In genomic region chr16:86928517-86929148, GRCh38 we compare ENCODE assay signal across 20 cellular contexts.
DNase-seq lines count a peak whose midpoint lies in the region; ATAC-seq, FAIRE-seq and TF ChIP-seq lines count a peak whose summit lies in the region.
"Had no signal": no experiment of that assay in that cellular context is flagged by ENCODE, and none has a peak within 500 bp of the region (broad histone marks: within the 10 kb centered on the region; RNA-seq: fewer than 3 reads in every experiment).

No MANE protein-coding gene starts in this region.

- peak overlapping the region; percentile 42 for H3K4me2 ChIP-seq in K562 (ENCODE audit: insufficient read depth, low read length)

- in situ Hi-C loops in K562 (cut with MboI), result no loop called here

- H3K9ac ChIP-seq in K562 (ENCODE audit: insufficient read depth in 1 of 2, low read depth in 2 of 2, low read length in 2 of 2) (no peak overlapping the region), liver (ENCODE audit: low read depth in 1 of 2, low read length in 2 of 2) (no peak overlapping the region)

- peak overlapping the region; percentile 43; the same call in 1 of the 2 replicates for H2AFZ ChIP-seq in K562 (ENCODE audit: low read depth, low read length)

- H3K79me2 ChIP-seq in K562 (ENCODE audit: control insufficient read depth, insufficient read depth, low read length), result no peaks in the 10 kb centered on the region

- POLR2A ChIA-PET in K562 (lab: Yijun Ruan, JAX), result interaction anchor here (0.8 kb wide), 1 partner anchor 55 kb away, joined by 3 read pairs; no protein-coding TSS in a partner anchor

- BruUV-seq in K562 (replicated peaks; lab: Mats Ljungman, UMichigan), result no TSS peak

- no peak for TF ChIP-seq EP300 in K562 (IDR thresholded peaks at IDR 0.05; ENCODE audit: low read length)

- FAIRE-seq in K562 (lab: Jason Lieb, UNC), result no peak
- FAIRE-seq: frontal cortex had no signal

- DNase-seq in cardiac muscle cell (ENCODE audit: low read depth in 1 of 2, low spot score in 1 of 2) (peak; percentile 39 to 41), cardiac septum (ENCODE audit: low spot score) (no peak), K562 (ENCODE audit: extremely low read depth in 1 of 4, low spot score in 3 of 4) (peak in 2 of 4 experiments; percentile 22 to 26), DMS53 treated with DMSO at 0.1 percent for 48 hours (lab: John Stamatoyannopoulos, UW; ENCODE audit: unreplicated experiment) (no peak), NCI-H510A treated with DMSO at 0.1 percent for 48 hours (lab: John Stamatoyannopoulos, UW) (no peak)
- DNase-seq in NK-92 treated with Interleukin-12 subunit alpha and Interleukin-12 subunit beta, amount 100 ng/mL, for 24 hours (lab: John Stamatoyannopoulos, UW), result no peak
- DNase-seq: activated CD4-positive, alpha-beta T cell treated with anti-CD3 and anti-CD28 coated beads for 1 hour; activated CD8-positive, alpha-beta memory T cell treated with anti-CD3 and anti-CD28 coated beads, Interleukin-2, amount 50 U/mL, for 4 hours; CD8-positive, alpha-beta T cell; effector memory CD8-positive, alpha-beta T cell; EL; H9; MG63; NCI-H2107; stimulated activated CD4-positive, alpha-beta T cell treated with anti-CD3 and anti-CD28 coated beads, Interleukin-4, amount 100 ng/mL, for 4 hours; T-helper 1 cell had no signal

- H3K4me1 ChIP-seq in cardiac muscle cell (ENCODE audit: low read depth) (peaks cover 34% of the 10 kb centered on the region), K562 (replicated peaks in 1 of 2; ENCODE audit: control insufficient read depth in 2 of 2, insufficient read depth in 2 of 2, low read length in 2 of 2) (peaks cover 19 to 26% of the 10 kb centered on the region in 2 experiments), liver (ENCODE audit: control insufficient read depth in 4 of 4, insufficient read depth in 4 of 4, low read length in 3 of 4) (peaks cover 0 to 3% (median 2%) of the 10 kb centered on the region in 4 donors)

- TF ChIP-seq POLR2A in K562 (conservative IDR thresholded peaks at IDR 0.05), result no peak

- no peaks in the 10 kb centered on the region for H3K9me1 ChIP-seq in K562 (ENCODE audit: control insufficient read depth, insufficient read depth, low read length)

- H3K36me3 ChIP-seq in cardiac muscle cell (no peaks in the 10 kb centered on the region), K562 (ENCODE audit: control insufficient read depth, insufficient read depth, low read length) (no peaks in the 10 kb centered on the region), liver (ENCODE audit: control insufficient read depth in 4 of 4, insufficient read depth in 3 of 4, low read depth in 1 of 4, low read length in 3 of 4) (no peaks in the 10 kb centered on the region)
- H3K36me3 ChIP-seq: MG63, tibial nerve had no signal

- H3K9me3 ChIP-seq in cardiac muscle cell (ENCODE audit: low read depth) (no peaks in the 10 kb centered on the region), K562 (replicated peaks; ENCODE audit: control insufficient read depth, insufficient read depth, low read depth, low read length) (no peaks in the 10 kb centered on the region; the same call in 1 of the 2 replicates), liver (ENCODE audit: control insufficient read depth in 4 of 4, low read length in 3 of 4) (peaks cover 0 to 5% (median 2%) of the 10 kb centered on the region in 4 donors)
- H3K9me3 ChIP-seq: MG63, tibial nerve had no signal

- H3K27me3 ChIP-seq in cardiac muscle cell (no peaks in the 10 kb centered on the region), K562 (ENCODE audit: control insufficient read depth in 2 of 2, insufficient read depth in 2 of 2, low read length in 2 of 2) (peaks cover 12 to 77% of the 10 kb centered on the region in 2 experiments), liver (ENCODE audit: control insufficient read depth in 4 of 4, insufficient read depth in 4 of 4, low read length in 3 of 4) (peaks cover 0 to 12% (median 1%) of the 10 kb centered on the region in 4 donors)
- H3K27me3 ChIP-seq: MG63 had no signal

- no peak overlapping the region for H3K4me3 ChIP-seq in cardiac muscle cell
- no peak overlapping the region for H3K4me3 ChIP-seq in K562
- H3K4me3 ChIP-seq in liver (ENCODE audit: low read depth in 1 of 3, low read length in 3 of 3), result no peak overlapping the region
- H3K4me3 ChIP-seq: MG63, tibial nerve had no signal

- CTCF ChIA-PET in K562 (lab: Yijun Ruan, JAX; ENCODE audit: low intra/inter-chr PET ratio), result no interaction called here

- WGBS in K562 (ENCODE audit: insufficient coverage, low coverage, missing lambda C conversion rate), result 3% methylated on average over 17 of the region's 17 CpGs
- WGBS in liver, result 52% methylated on average over 17 of the region's 17 CpGs

- TF ChIP-seq CTCF in cardiac muscle cell (IDR thresholded peaks at IDR 0.05; ENCODE audit: low read depth, low read length) (no peak), K562 (IDR thresholded peaks at IDR 0.05 in 2 of 3, conservative IDR thresholded peaks at IDR 0.05 in 1 of 3; ENCODE audit: insufficient read depth in 2 of 3, low read depth in 1 of 3, low read length in 3 of 3) (no peak), liver (IDR thresholded peaks at IDR 0.05; ENCODE audit: low read depth, low read length, missing input control) (no peak)

- H3K27ac ChIP-seq in cardiac muscle cell (peak overlapping the region; percentile 76), K562 (ENCODE audit: extremely low read depth, low read depth, low read length) (peak overlapping the region; percentile 24; the same call in 1 of the 3 replicates), liver (ENCODE audit: low read depth in 1 of 2, low read length in 2 of 2) (no peak overlapping the region)
- H3K27ac ChIP-seq: tibial nerve had no signal

- TF ChIP-seq RAD21 in K562 (CRISPR knock-in tag; conservative IDR thresholded peaks at IDR 0.05 in 1 of 2, IDR thresholded peaks at IDR 0.05 in 1 of 2) (no peak), liver (IDR thresholded peaks at IDR 0.05) (no peak)

- ATAC-seq in K562 (peak; percentile 26; the same call in 2 of the 3 replicates), GM18858 (IDR thresholded peaks at IDR 0.05; ENCODE audit: unreplicated experiment) (no peak)
- ATAC-seq: CD8-positive, alpha-beta T cell; effector memory CD8-positive, alpha-beta T cell had no signal

- intact Hi-C loops in cardiac septum (cut with DNase I), result no loop called here
- intact Hi-C loops in K562 (cut with micrococcal nuclease), result no loop called here

- H4K20me1 ChIP-seq in K562 (replicated peaks; ENCODE audit: control insufficient read depth, insufficient read depth, low read length), result peaks cover 9% of the 10 kb centered on the region

TF ChIP-seq in K562, 482 proteins besides CTCF, POLR2A, EP300 and RAD21 (continues in another document):
- TF ChIP-seq CBFB (CRISPR knock-in tag; IDR thresholded peaks at IDR 0.05), result no peak
- TF ChIP-seq CHCHD3 (CRISPR knock-in tag; IDR thresholded peaks at IDR 0.05), result no peak
- TF ChIP-seq TEAD1 (CRISPR knock-in tag; IDR thresholded peaks at IDR 0.05), result no peak
- no peak for TF ChIP-seq RBM17 (IDR thresholded peaks at IDR 0.05; ENCODE audit: borderline replicate concordance, low read depth, low read length)
- no peak for TF ChIP-seq ELK1 (CRISPR knock-in tag; IDR thresholded peaks at IDR 0.05)
- no peak for TF ChIP-seq HES1 (IDR thresholded peaks at IDR 0.05; ENCODE audit: low read depth)
- TF ChIP-seq ZFP30 (CRISPR knock-in tag; IDR thresholded peaks at IDR 0.05; ENCODE audit: borderline replicate concordance), result no peak
- TF ChIP-seq NR3C1 (CRISPR knock-in tag; IDR thresholded peaks at IDR 0.05), result no peak
- no peak for TF ChIP-seq KAT2B (IDR thresholded peaks at IDR 0.05; ENCODE audit: low read depth, low read length)
- TF ChIP-seq ZNF436 (CRISPR knock-in tag; IDR thresholded peaks at IDR 0.05), result no peak

TF ChIP-seq in liver, 16 proteins besides CTCF, POLR2A, EP300 and RAD21:
- TF ChIP-seq EGR1 (IDR thresholded peaks at IDR 0.05; ENCODE audit: low read depth in 2 of 2) (no peak), JUND (IDR thresholded peaks at IDR 0.05) (no peak), HNF4A (conservative IDR thresholded peaks at IDR 0.05) (no peak), RXRA (IDR thresholded peaks at IDR 0.05) (peak in 1 of 2 donors; percentile 20), NR2F2 (IDR thresholded peaks at IDR 0.05) (peak; percentile 46), MAX (IDR thresholded peaks at IDR 0.05) (no peak), FOXA2 (IDR thresholded peaks at IDR 0.05) (no peak), YY1 (IDR thresholded peaks at IDR 0.05) (no peak), SP1 (IDR thresholded peaks at IDR 0.05) (no peak), ZBTB33 (IDR thresholded peaks at IDR 0.05) (no peak), FOXA1 (IDR thresholded peaks at IDR 0.05) (no peak)
TF ChIP-seq in liver: peak in this region for 2.

Comparison
In these comparisons a context has a peak if more than half of its experiments do, and no peak if none do; other contexts are left out.
1. DNase-seq: peak in cardiac muscle cell (2 of 2); none in cardiac septum (single experiment), DMS53 treated with DMSO at 0.1 percent for 48 hours (single experiment), NK-92 treated with Interleukin-12 subunit alpha and Interleukin-12 subunit beta, amount 100 ng/mL, for 24 hours (single experiment) and NCI-H510A treated with DMSO at 0.1 percent for 48 hours (single experiment).
2. H3K27ac ChIP-seq: peak in cardiac muscle cell (single experiment) and K562 (single experiment); none in liver (0 of 2).